In the genomic region with DNA sequence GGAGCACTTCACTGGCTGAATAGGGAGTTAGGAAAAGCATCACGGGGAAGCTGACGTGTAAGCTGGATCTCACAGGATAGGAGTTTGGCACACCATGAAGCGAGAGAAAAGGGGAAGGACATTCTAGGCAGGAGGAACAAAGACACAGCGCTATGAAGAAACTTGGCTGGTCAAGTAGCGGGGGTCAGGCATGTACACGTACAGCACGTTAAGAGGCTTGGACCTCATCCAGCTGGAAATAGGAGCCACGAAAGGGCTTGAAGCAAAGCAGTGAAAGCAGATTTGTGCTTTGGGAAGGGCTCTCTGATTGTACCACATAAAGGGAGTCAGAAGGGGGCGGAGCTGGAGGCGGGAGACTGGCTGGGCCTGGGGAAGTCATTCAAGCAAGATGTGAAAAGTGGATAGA, we compare ENCODE assay signal across 9 cellular contexts. TPM values are rescaled to one million over a fixed set of nuclear protein-coding genes. Genes with fewer than 3 reads are reported as not detected.
DNase-seq lines count a peak whose midpoint lies in the region; ATAC-seq, FAIRE-seq and TF ChIP-seq lines count a peak whose summit lies in the region.
"Had no signal": no experiment of that assay in that cellular context is flagged by ENCODE, and none has a peak within 500 bp of the region (broad histone marks: within the 10 kb centered on the region; RNA-seq: fewer than 3 reads in every experiment).

No MANE protein-coding gene starts in this region.

- no peaks in the 10 kb centered on the region for H3K9me3 ChIP-seq in neural progenitor cell (ENCODE audit: low read depth)

- H2AFZ ChIP-seq in neural progenitor cell (replicated peaks), result no peak overlapping the region

- intact Hi-C loops in Right ventricle myocardium inferior (cut with DNase I) (no loop called here), cardiac septum (cut with DNase I) (no loop called here)

- no peaks in the 10 kb centered on the region for H3K9me3 Mint-ChIP-seq in neural progenitor cell

- no peaks in the 10 kb centered on the region for H3K27me3 Mint-ChIP-seq in neural progenitor cell (ENCODE audit: insufficient read depth, low read depth)

- peaks cover 13% of the 10 kb centered on the region for H3K4me1 ChIP-seq in neural progenitor cell

- no peak overlapping the region for H3K9ac ChIP-seq in neural progenitor cell

- H3K4me3 ChIP-seq in fibroblast of pulmonary artery (replicated peaks; ENCODE audit: low read depth, low read length) (peak overlapping the region; percentile 27), neural progenitor cell (no peak overlapping the region)

- no peak overlapping the region for H3K4me3 Mint-ChIP-seq in neural progenitor cell

- peak overlapping the region; percentile 47 for H3K4me2 ChIP-seq in neural progenitor cell

- TF ChIP-seq CTCF in fibroblast of pulmonary artery (IDR thresholded peaks at IDR 0.05; ENCODE audit: low read length, missing control alignments) (no peak), neural progenitor cell (IDR thresholded peaks at IDR 0.05) (no peak)

- H3K27me3 ChIP-seq in neural progenitor cell, result no peaks in the 10 kb centered on the region

- no peaks in the 10 kb centered on the region for H3K79me2 ChIP-seq in neural progenitor cell (ENCODE audit: low read depth)

- no peaks in the 10 kb centered on the region for H3K36me3 ChIP-seq in neural progenitor cell

- ATAC-seq in Right ventricle myocardium inferior, result peak; percentile 92
- no peak for ATAC-seq in GM19467 (IDR thresholded peaks at IDR 0.05; ENCODE audit: unreplicated experiment)

- H3F3A ChIP-seq in neural progenitor cell (ENCODE audit: low read depth), result peaks cover 6% of the 10 kb centered on the region

- peaks cover 2% of the 10 kb centered on the region for H3K36me3 Mint-ChIP-seq in neural progenitor cell

- peak; percentile 80 for DNase-seq in Right ventricle myocardium inferior (ENCODE audit: missing footprints)
- no peak for DNase-seq in cardiac septum (ENCODE audit: low spot score)
- DNase-seq in fibroblast of pulmonary artery (ENCODE audit: low read depth), result peak; percentile 85
- DNase-seq in neural progenitor cell (ENCODE audit: low spot score), result peak; percentile 69
- DNase-seq in GM19239 (ENCODE audit: insufficient read length, low spot score), result no peak
- DNase-seq in NCI-H526 (lab: John Stamatoyannopoulos, UW), result no peak
- no peak for DNase-seq in NCI-H1436 (lab: John Stamatoyannopoulos, UW)
- DNase-seq: OCI-M1 had no signal

- H4K20me1 ChIP-seq in neural progenitor cell (ENCODE audit: low read depth), result no peaks in the 10 kb centered on the region

- H3K4me1 Mint-ChIP-seq in neural progenitor cell, result peaks cover 7% of the 10 kb centered on the region

- H3K27ac Mint-ChIP-seq in neural progenitor cell, result no peak overlapping the region

- FAIRE-seq in GM19239 (lab: Jason Lieb, UNC), result no peak

- peak overlapping the region; percentile 51 for H3K27ac ChIP-seq in neural progenitor cell

RNA-seq across cellular contexts. Expression of a gene that starts 19.6 kb away (rescaled TPM):
- 2.7 TPM for total RNA-seq in Right ventricle myocardium inferior
- total RNA-seq in cardiac septum, result 2.4 TPM
- 2.6 and 5.0 TPM in 2 replicates for total RNA-seq in neural progenitor cell (ENCODE audit: low replicate concordance)

RNA-seq across cellular contexts. Expression of a gene that starts 51.7 kb away (rescaled TPM):
- total RNA-seq in Right ventricle myocardium inferior (343 TPM), cardiac septum (268 TPM), neural progenitor cell (ENCODE audit: low replicate concordance) (46.4 and 67.7 TPM in 2 replicates)

RNA-seq across cellular contexts. Expression of a gene that starts 51.8 kb away (rescaled TPM):
- total RNA-seq in Right ventricle myocardium inferior (2.5 TPM), cardiac septum (2.6 TPM), neural progenitor cell (ENCODE audit: low replicate concordance) (2.4 and 3.0 TPM in 2 replicates)

Comparison
In these comparisons a context has a peak if more than half of its experiments do, and no peak if none do; other contexts are left out.
1. DNase-seq: peak in Right ventricle myocardium inferior (single experiment), fibroblast of pulmonary artery (single experiment) and neural progenitor cell (single experiment); none in cardiac septum (single experiment), GM19239 (single experiment), NCI-H526 (0 of 2) and NCI-H1436 (single experiment).